10 cellular contexts compared by ENCODE assay signal in genomic region chr2:212939777-212940531, GRCh38.
DNase-seq lines count a peak whose midpoint lies in the region; TF ChIP-seq lines count a peak whose summit lies in the region.
"Had no signal": no experiment of that assay in that cellular context is flagged by ENCODE, and none has a peak within 500 bp of the region (broad histone marks: within the 10 kb centered on the region; RNA-seq: fewer than 3 reads in every experiment).

No MANE protein-coding gene starts in this region.

- H3K4me3 ChIP-seq in endocrine pancreas (ENCODE audit: control insufficient read depth, insufficient read depth, low read length) = peak overlapping the region; percentile 50
- H3K4me3 ChIP-seq in coronary artery = no peak overlapping the region

- TF ChIP-seq CTCF in progenitor cell of endocrine pancreas (IDR thresholded peaks at IDR 0.05; ENCODE audit: unreplicated experiment) = no peak
- no peak for TF ChIP-seq CTCF in coronary artery (IDR thresholded peaks at IDR 0.05)

- H3K27ac ChIP-seq in coronary artery = no peak overlapping the region

- H3K4me1 Mint-ChIP-seq in progenitor cell of endocrine pancreas (ENCODE audit: low read depth) = peaks cover 24% of the 10 kb centered on the region
- H3K4me1 Mint-ChIP-seq: memory B cell had no signal

- H3K27me3 ChIP-seq in endocrine pancreas (ENCODE audit: control insufficient read depth, insufficient read depth, low read length) = no peaks in the 10 kb centered on the region

- H3K27me3 Mint-ChIP-seq in progenitor cell of endocrine pancreas = no peaks in the 10 kb centered on the region

- DNase-seq in HT-29 (ENCODE audit: low spot score) (peak; percentile 86), NCI-H2196 treated with DMSO at 0.1 percent for 48 hours (lab: John Stamatoyannopoulos, UW; ENCODE audit: unreplicated experiment) (peak; percentile 93), progenitor cell of endocrine pancreas (ENCODE audit: low spot score, unreplicated experiment) (no peak), coronary artery (ENCODE audit: low spot score) (no peak), OCI-M1 (lab: John Stamatoyannopoulos, UW) (no peak), globus pallidus (ENCODE audit: low spot score) (no peak)
- no peak for DNase-seq in activated CD4-positive, alpha-beta T cell treated with anti-CD3 and anti-CD28 coated beads, Interleukin-2, amount 50 U/mL, for 1 hour
- DNase-seq: T-helper 2 cell had no signal

- no peaks in the 10 kb centered on the region for H3K9me3 ChIP-seq in endocrine pancreas (ENCODE audit: control insufficient read depth, low read length)

- H3K9me3 Mint-ChIP-seq in progenitor cell of endocrine pancreas (ENCODE audit: low read depth) = no peaks in the 10 kb centered on the region
- H3K9me3 Mint-ChIP-seq: memory B cell had no signal

- H3K9ac ChIP-seq in endocrine pancreas (ENCODE audit: control insufficient read depth, insufficient read depth, low read length) = no peak overlapping the region

- peaks cover 17% of the 10 kb centered on the region for H3K4me1 ChIP-seq in endocrine pancreas (ENCODE audit: control insufficient read depth, insufficient read depth, low read length)

- H3K4me3 Mint-ChIP-seq in progenitor cell of endocrine pancreas (ENCODE audit: low read depth) = no peak overlapping the region
- H3K4me3 Mint-ChIP-seq: memory B cell had no signal

- no peaks in the 10 kb centered on the region for H3K36me3 ChIP-seq in endocrine pancreas (ENCODE audit: control insufficient read depth, insufficient read depth, low read length)

- no peaks in the 10 kb centered on the region for H3K36me3 Mint-ChIP-seq in progenitor cell of endocrine pancreas (ENCODE audit: insufficient read depth)
- H3K36me3 Mint-ChIP-seq: memory B cell had no signal

- H3K27ac Mint-ChIP-seq in progenitor cell of endocrine pancreas = peak overlapping the region; percentile 91
- H3K27ac Mint-ChIP-seq: memory B cell had no signal

Comparison
In these comparisons a context has a peak if more than half of its experiments do, and no peak if none do; other contexts are left out.
1. DNase-seq: peak in HT-29 (single experiment) and NCI-H2196 treated with DMSO at 0.1 percent for 48 hours (single experiment); none in progenitor cell of endocrine pancreas (single experiment), activated CD4-positive, alpha-beta T cell treated with anti-CD3 and anti-CD28 coated beads, Interleukin-2, amount 50 U/mL, for 1 hour (single experiment), coronary artery (single experiment), OCI-M1 (single experiment) and globus pallidus (single experiment).